ENCODE assay signal across 8 cellular contexts in genomic region chr15:78195735-78196201, GRCh38. TPM values are rescaled to one million over a fixed set of nuclear protein-coding genes. Genes with fewer than 3 reads are reported as not detected.
DNase-seq lines count a peak whose midpoint lies in the region; ATAC-seq and TF ChIP-seq lines count a peak whose summit lies in the region.

No MANE protein-coding gene starts in this region.

- POLR2A ChIA-PET in activated naive CD8-positive, alpha-beta T cell treated with anti-CD3 and anti-CD28 coated beads, Interleukin-2, amount 10 ng/mL, durations not matched to agents 7 days and 5 days (lab: Charles Lee), result interaction anchor here (1.1 kb wide), 1 partner anchor 65 kb away, joined by 5 read pairs; the partner anchor contains the start of gene CIB2

- DNase-seq in SHP77 treated with DMSO at 0.1 percent for 48 hours (lab: John Stamatoyannopoulos, UW), result peak; percentile 3
- peak; percentile 71 for DNase-seq in activated naive CD8-positive, alpha-beta T cell treated with anti-CD3 and anti-CD28 coated beads, Interleukin-2, amount 10 ng/mL, durations not matched to agents 7 days and 5 days
- peak; percentile 67 for DNase-seq in hepatocyte (ENCODE audit: low spot score)
- DNase-seq in stimulated activated CD4-positive, alpha-beta T cell treated with anti-CD3 and anti-CD28 coated beads, Interleukin-2, amount 100 ng/mL, for 24 hours, result peak; percentile 44 to 54
- DNase-seq in foreskin melanocyte, result no peak

- H4K20me1 ChIP-seq in hepatocyte (ENCODE audit: insufficient read depth, poor library complexity, severe bottlenecking), result no peaks in the 10 kb centered on the region

- H3K4me3 Mint-ChIP-seq in activated naive CD8-positive, alpha-beta T cell treated with anti-CD3 and anti-CD28 coated beads, Interleukin-2, amount 10 ng/mL, durations not matched to agents 7 days and 5 days, result no peak overlapping the region

- H3K4me3 ChIP-seq in hepatocyte, result no peak overlapping the region

- H3K36me3 Mint-ChIP-seq in activated naive CD8-positive, alpha-beta T cell treated with anti-CD3 and anti-CD28 coated beads, Interleukin-2, amount 10 ng/mL, durations not matched to agents 7 days and 5 days, result no peaks in the 10 kb centered on the region

- no peaks in the 10 kb centered on the region for H3K27me3 ChIP-seq in hepatocyte

- no peak overlapping the region for H3K27ac ChIP-seq in C4-2B
- H3K27ac ChIP-seq in hepatocyte, result no peak overlapping the region

- H3K36me3 ChIP-seq in hepatocyte (replicated peaks; ENCODE audit: insufficient read depth, low read depth), result no peaks in the 10 kb centered on the region

- peaks cover 1% of the 10 kb centered on the region for H3K4me1 Mint-ChIP-seq in activated naive CD8-positive, alpha-beta T cell treated with anti-CD3 and anti-CD28 coated beads, Interleukin-2, amount 10 ng/mL, durations not matched to agents 7 days and 5 days

- H3K4me1 ChIP-seq in hepatocyte (ENCODE audit: insufficient read depth), result no peaks in the 10 kb centered on the region

- H3K9me2 ChIP-seq in hepatocyte (replicated peaks; ENCODE audit: insufficient read depth), result no peaks in the 10 kb centered on the region

- H3K4me2 ChIP-seq in hepatocyte, result no peak overlapping the region

- no peaks in the 10 kb centered on the region for H3K9me3 Mint-ChIP-seq in activated naive CD8-positive, alpha-beta T cell treated with anti-CD3 and anti-CD28 coated beads, Interleukin-2, amount 10 ng/mL, durations not matched to agents 7 days and 5 days

- 37% methylated on average over 7 of the region's 7 CpGs for WGBS in hepatocyte (ENCODE audit: low lambda C conversion rate, missing lambda C conversion rate)

- H3K9me3 ChIP-seq in hepatocyte (ENCODE audit: low read depth), result no peaks in the 10 kb centered on the region

- ATAC-seq in GM21737 (IDR thresholded peaks at IDR 0.05; ENCODE audit: unreplicated experiment) (peak; percentile 55), GM19395 (IDR thresholded peaks at IDR 0.05; ENCODE audit: unreplicated experiment) (no peak)
- peak; percentile 85 for ATAC-seq in activated naive CD8-positive, alpha-beta T cell treated with anti-CD3 and anti-CD28 coated beads, Interleukin-2, amount 10 ng/mL, durations not matched to agents 7 days and 5 days (ENCODE audit: low read depth)

- TF ChIP-seq CTCF in C4-2B (conservative IDR thresholded peaks at IDR 0.05) (peak; percentile 93), hepatocyte (IDR thresholded peaks at IDR 0.05; ENCODE audit: poor library complexity) (peak; percentile 67)

- H2AFZ ChIP-seq in hepatocyte, result no peak overlapping the region

- peak overlapping the region; percentile 4 for H3K27ac Mint-ChIP-seq in activated naive CD8-positive, alpha-beta T cell treated with anti-CD3 and anti-CD28 coated beads, Interleukin-2, amount 10 ng/mL, durations not matched to agents 7 days and 5 days

- peaks cover 12% of the 10 kb centered on the region for H3K27me3 Mint-ChIP-seq in activated naive CD8-positive, alpha-beta T cell treated with anti-CD3 and anti-CD28 coated beads, Interleukin-2, amount 10 ng/mL, durations not matched to agents 7 days and 5 days

- no peaks in the 10 kb centered on the region for H3K79me2 ChIP-seq in hepatocyte

RNA-seq across cellular contexts. Expression of gene ACSBG1, which starts 38.6 kb away (rescaled TPM):
- total RNA-seq in activated naive CD8-positive, alpha-beta T cell treated with anti-CD3 and anti-CD28 coated beads, Interleukin-2, amount 10 ng/mL, durations not matched to agents 7 days and 5 days, result under 1 TPM in 1 of 2 experiments, not detected in 1; 0.25 TPM
- total RNA-seq in hepatocyte, result 0.08 and 0.93 TPM in 2 replicates
- polyA plus RNA-seq in hepatocyte, result 0.10 and 0.47 TPM in 2 replicates

RNA-seq across cellular contexts. Expression of gene IDH3A, which starts 46.6 kb away (rescaled TPM):
- total RNA-seq in activated naive CD8-positive, alpha-beta T cell treated with anti-CD3 and anti-CD28 coated beads, Interleukin-2, amount 10 ng/mL, durations not matched to agents 7 days and 5 days, result 10 to 100 TPM; 54.5 to 82.8 TPM
- 81.0 and 102 TPM in 2 replicates for total RNA-seq in hepatocyte
- 51.5 and 62.3 TPM in 2 replicates for polyA plus RNA-seq in hepatocyte
